In genomic region chr1:8702848-8703810, GRCh38 we compare ENCODE assay signal across 1 cellular context.
TF ChIP-seq lines count a peak whose summit lies in the region.

No MANE protein-coding gene starts in this region.

TF ChIP-seq in HepG2, 621 proteins besides CTCF, POLR2A, EP300 and RAD21 (continued from another document and continues in another):
- no peak for TF ChIP-seq THAP8 (CRISPR knock-in tag; IDR thresholded peaks at IDR 0.05; ENCODE audit: borderline replicate concordance)
- no peak for TF ChIP-seq CENPX (CRISPR knock-in tag; IDR thresholded peaks at IDR 0.05)
- no peak for TF ChIP-seq CBX1 (IDR thresholded peaks at IDR 0.05; ENCODE audit: low read depth)
- no peak for TF ChIP-seq ATF2 (CRISPR knock-in tag; IDR thresholded peaks at IDR 0.05)
- TF ChIP-seq PCBP2 (optimal IDR thresholded peaks at IDR 0.05; ENCODE audit: low read depth, low read length, poor library complexity, severe bottlenecking): no peak
- no peak for TF ChIP-seq ZNF720 (CRISPR knock-in tag; IDR thresholded peaks at IDR 0.05)
- TF ChIP-seq DNMT3B (CRISPR knock-in tag; conservative IDR thresholded peaks at IDR 0.05): no peak
- TF ChIP-seq ZNF816 (CRISPR knock-in tag; IDR thresholded peaks at IDR 0.05; ENCODE audit: borderline replicate concordance): no peak; the same call in 1 of the 2 replicates
- TF ChIP-seq REPIN1 (CRISPR knock-in tag; IDR thresholded peaks at IDR 0.05; ENCODE audit: borderline replicate concordance, low read depth): peak; percentile 70; the same call in 1 of the 2 replicates
- no peak for TF ChIP-seq PLSCR1 (CRISPR knock-in tag; IDR thresholded peaks at IDR 0.05; ENCODE audit: borderline replicate concordance)
- TF ChIP-seq ZNF430 (CRISPR knock-in tag; IDR thresholded peaks at IDR 0.05): no peak
- TF ChIP-seq, protein P1, sequence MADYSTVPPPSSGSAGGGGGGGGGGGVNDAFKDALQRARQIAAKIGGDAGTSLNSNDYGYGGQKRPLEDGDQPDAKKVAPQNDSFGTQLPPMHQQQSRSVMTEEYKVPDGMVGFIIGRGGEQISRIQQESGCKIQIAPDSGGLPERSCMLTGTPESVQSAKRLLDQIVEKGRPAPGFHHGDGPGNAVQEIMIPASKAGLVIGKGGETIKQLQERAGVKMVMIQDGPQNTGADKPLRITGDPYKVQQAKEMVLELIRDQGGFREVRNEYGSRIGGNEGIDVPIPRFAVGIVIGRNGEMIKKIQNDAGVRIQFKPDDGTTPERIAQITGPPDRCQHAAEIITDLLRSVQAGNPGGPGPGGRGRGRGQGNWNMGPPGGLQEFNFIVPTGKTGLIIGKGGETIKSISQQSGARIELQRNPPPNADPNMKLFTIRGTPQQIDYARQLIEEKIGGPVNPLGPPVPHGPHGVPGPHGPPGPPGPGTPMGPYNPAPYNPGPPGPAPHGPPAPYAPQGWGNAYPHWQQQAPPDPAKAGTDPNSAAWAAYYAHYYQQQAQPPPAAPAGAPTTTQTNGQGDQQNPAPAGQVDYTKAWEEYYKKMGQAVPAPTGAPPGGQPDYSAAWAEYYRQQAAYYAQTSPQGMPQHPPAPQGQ (CRISPR knock-in tag; IDR thresholded peaks at IDR 0.05; ENCODE audit: borderline replicate concordance): no peak
- peak; percentile 63 for TF ChIP-seq THAP11 (CRISPR knock-in tag; IDR thresholded peaks at IDR 0.05)
- TF ChIP-seq ARNT2 (CRISPR knock-in tag; IDR thresholded peaks at IDR 0.05; ENCODE audit: low read depth): peak; percentile 87
- TF ChIP-seq EHMT2 (IDR thresholded peaks at IDR 0.05; ENCODE audit: borderline replicate concordance, low read depth, low read length): no peak
- no peak; the same call in 1 of the 2 replicates for TF ChIP-seq SP5 (CRISPR knock-in tag; IDR thresholded peaks at IDR 0.05; ENCODE audit: borderline replicate concordance, low read depth)
- TF ChIP-seq, protein P2, sequence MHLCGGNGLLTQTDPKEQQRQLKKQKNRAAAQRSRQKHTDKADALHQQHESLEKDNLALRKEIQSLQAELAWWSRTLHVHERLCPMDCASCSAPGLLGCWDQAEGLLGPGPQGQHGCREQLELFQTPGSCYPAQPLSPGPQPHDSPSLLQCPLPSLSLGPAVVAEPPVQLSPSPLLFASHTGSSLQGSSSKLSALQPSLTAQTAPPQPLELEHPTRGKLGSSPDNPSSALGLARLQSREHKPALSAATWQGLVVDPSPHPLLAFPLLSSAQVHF (CRISPR knock-in tag; IDR thresholded peaks at IDR 0.05): no peak
- no peak for TF ChIP-seq ZMAT5 (CRISPR knock-in tag; IDR thresholded peaks at IDR 0.05; ENCODE audit: borderline replicate concordance, low read depth)
- peak; percentile 43 for TF ChIP-seq RBM39 (IDR thresholded peaks at IDR 0.05; ENCODE audit: low read depth, low read length, poor library complexity, severe bottlenecking)
- no peak for TF ChIP-seq REXO4 (CRISPR knock-in tag; IDR thresholded peaks at IDR 0.05; ENCODE audit: borderline replicate concordance)
- TF ChIP-seq KMT2B (CRISPR knock-in tag; IDR thresholded peaks at IDR 0.05): peak; percentile 80; the same call in 1 of the 2 replicates
- no peak for TF ChIP-seq ZNF235 (CRISPR knock-in tag; IDR thresholded peaks at IDR 0.05; ENCODE audit: borderline replicate concordance)
- no peak for TF ChIP-seq FOSL1 (CRISPR knock-in tag; IDR thresholded peaks at IDR 0.05; ENCODE audit: borderline replicate concordance)
- no peak for TF ChIP-seq ATF1 (CRISPR knock-in tag; IDR thresholded peaks at IDR 0.05)
- TF ChIP-seq ZNF614 (CRISPR knock-in tag; IDR thresholded peaks at IDR 0.05; ENCODE audit: borderline replicate concordance): no peak; the same call in 1 of the 2 replicates
- TF ChIP-seq RELA (CRISPR knock-in tag; IDR thresholded peaks at IDR 0.05): peak; percentile 81; the same call in 1 of the 2 replicates
- TF ChIP-seq, protein P3, sequence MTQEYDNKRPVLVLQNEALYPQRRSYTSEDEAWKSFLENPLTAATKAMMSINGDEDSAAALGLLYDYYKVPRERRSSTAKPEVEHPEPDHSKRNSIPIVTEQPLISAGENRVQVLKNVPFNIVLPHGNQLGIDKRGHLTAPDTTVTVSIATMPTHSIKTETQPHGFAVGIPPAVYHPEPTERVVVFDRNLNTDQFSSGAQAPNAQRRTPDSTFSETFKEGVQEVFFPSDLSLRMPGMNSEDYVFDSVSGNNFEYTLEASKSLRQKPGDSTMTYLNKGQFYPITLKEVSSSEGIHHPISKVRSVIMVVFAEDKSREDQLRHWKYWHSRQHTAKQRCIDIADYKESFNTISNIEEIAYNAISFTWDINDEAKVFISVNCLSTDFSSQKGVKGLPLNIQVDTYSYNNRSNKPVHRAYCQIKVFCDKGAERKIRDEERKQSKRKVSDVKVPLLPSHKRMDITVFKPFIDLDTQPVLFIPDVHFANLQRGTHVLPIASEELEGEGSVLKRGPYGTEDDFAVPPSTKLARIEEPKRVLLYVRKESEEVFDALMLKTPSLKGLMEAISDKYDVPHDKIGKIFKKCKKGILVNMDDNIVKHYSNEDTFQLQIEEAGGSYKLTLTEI (CRISPR knock-in tag; conservative IDR thresholded peaks at IDR 0.05): no peak
- no peak; the same call in 1 of the 2 replicates for TF ChIP-seq ZNF12 (CRISPR knock-in tag; IDR thresholded peaks at IDR 0.05)
- no peak for TF ChIP-seq ZMYM2 (CRISPR knock-in tag; IDR thresholded peaks at IDR 0.05)
- TF ChIP-seq ZBTB40 (IDR thresholded peaks at IDR 0.05): no peak
- 0 out of 2 replicates have a peak, but pooled peaks have one; percentile 18 for TF ChIP-seq ZBTB40 (CRISPR knock-in tag; IDR thresholded peaks at IDR 0.05)
- TF ChIP-seq ZNF775 (CRISPR knock-in tag; IDR thresholded peaks at IDR 0.05; ENCODE audit: borderline replicate concordance): no peak
- no peak for TF ChIP-seq ZNF792 (CRISPR knock-in tag; IDR thresholded peaks at IDR 0.05)
- no peak for TF ChIP-seq NAIF1 (CRISPR knock-in tag; IDR thresholded peaks at IDR 0.05; ENCODE audit: borderline replicate concordance)
- TF ChIP-seq IKZF1 (IDR thresholded peaks at IDR 0.05): no peak
- no peak for TF ChIP-seq CERS6 (CRISPR knock-in tag; IDR thresholded peaks at IDR 0.05)
- no peak; the same call in 1 of the 2 replicates for TF ChIP-seq ZNF367 (CRISPR knock-in tag; IDR thresholded peaks at IDR 0.05; ENCODE audit: borderline replicate concordance)
- TF ChIP-seq KDM3A (CRISPR knock-in tag; IDR thresholded peaks at IDR 0.05; ENCODE audit: low read depth): peak; percentile 34; the same call in 1 of the 2 replicates
